ENCODE assay signal across 1 cellular context in genomic region chr1:21291964-21292363, GRCh38.
TF ChIP-seq lines count a peak whose summit lies in the region.

No MANE protein-coding gene starts in this region.

TF ChIP-seq in IMR-90, 13 proteins besides CTCF, POLR2A, EP300 and RAD21:
- TF ChIP-seq CEBPB (IDR thresholded peaks at IDR 0.05; ENCODE audit: low read depth, low read length) (no peak), ELK1 (IDR thresholded peaks at IDR 0.05; ENCODE audit: borderline replicate concordance, low read depth, low read length) (no peak), MAZ (IDR thresholded peaks at IDR 0.05; ENCODE audit: borderline replicate concordance, low read depth, low read length) (no peak), MXI1 (IDR thresholded peaks at IDR 0.05; ENCODE audit: borderline replicate concordance, low read depth, low read length) (no peak), MAFK (IDR thresholded peaks at IDR 0.05; ENCODE audit: low read depth, low read length) (no peak), RFX5 (IDR thresholded peaks at IDR 0.05; ENCODE audit: low read depth, low read length) (no peak)
